ENCODE assay signal across 24 cellular contexts in the genomic region with DNA sequence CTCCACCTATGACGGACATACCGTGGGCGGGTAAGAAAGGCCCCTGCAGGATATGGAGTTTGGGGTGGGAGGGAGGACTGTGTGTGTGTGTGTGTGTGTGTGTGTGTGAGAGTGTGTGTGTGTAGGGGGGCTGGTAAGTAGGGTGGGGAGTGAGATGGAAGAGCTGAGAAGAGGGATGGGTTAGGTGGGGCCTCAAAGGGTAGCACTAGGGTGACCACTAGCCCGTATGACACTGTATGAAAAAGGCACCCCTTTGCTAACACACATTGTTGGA. TPM values are rescaled to one million over a fixed set of nuclear protein-coding genes. Genes with fewer than 3 reads are reported as not detected.
"Had no signal": no experiment of that assay in that cellular context is flagged by ENCODE, and none has a peak within 500 bp of the region (broad histone marks: within the 10 kb centered on the region; RNA-seq: fewer than 3 reads in every experiment).

No MANE protein-coding gene starts in this region.

- DNase-seq: activated CD4-positive, alpha-beta T cell treated with anti-CD3 and anti-CD28 coated beads for 48 hours; activated CD4-positive, alpha-beta T cell treated with anti-CD3 and anti-CD28 coated beads, Interleukin-2, amount 50 U/mL, for 4 hours; activated CD4-positive, CD25-positive, alpha-beta regulatory T cell treated with anti-CD3 and anti-CD28 coated beads, Interleukin-2, amount 50 U/mL, for 72 hours; activated CD8-positive, alpha-beta memory T cell treated with anti-CD3 and anti-CD28 coated beads, Interleukin-2, amount 50 U/mL, for 48 hours; activated CD8-positive, alpha-beta T cell treated with anti-CD3 and anti-CD28 coated beads, Interleukin-2, amount 10 ng/mL, durations not matched to agents 7 days and 5 days; activated naive CD4-positive, alpha-beta T cell treated with anti-CD3 and anti-CD28 coated beads, Interleukin-2, amount 50 U/mL, for 16 hours; activated T-cell treated with anti-CD3 and anti-CD28 coated beads, Interleukin-2, amount 50 U/mL, for 1 hour; Kasumi-1; KBM-7; NCI-H1105 treated with DMSO at 0.1 percent for 48 hours; NCI-H1436 treated with DMSO at 0.1 percent for 48 hours; NCI-H187 treated with DMSO at 0.1 percent for 48 hours; NCI-H2081 treated with DMSO at 0.1 percent for 48 hours; NCI-H446; NCI-H524; SHP77 had no signal

- H3K9me3 Mint-ChIP-seq: activated naive CD8-positive, alpha-beta T cell treated with anti-CD3 and anti-CD28 coated beads, Interleukin-2, amount 10 ng/mL, durations not matched to agents 7 days and 5 days; T-helper 1 cell treated with Interleukin-12 subunit alpha and Interleukin-12 subunit beta and Interleukin-4 antibody, amounts not matched to agents 30 μg/mL and 1 μg/mL, for 36 hours; WTC11 had no signal

- H3K27me3 Mint-ChIP-seq: activated naive CD8-positive, alpha-beta T cell treated with anti-CD3 and anti-CD28 coated beads, Interleukin-2, amount 10 ng/mL, durations not matched to agents 7 days and 5 days had no signal

- H3K27ac ChIP-seq: adrenal gland, Peyer's patch, SJSA1 had no signal

- H3K4me1 Mint-ChIP-seq: activated naive CD8-positive, alpha-beta T cell treated with anti-CD3 and anti-CD28 coated beads, Interleukin-2, amount 10 ng/mL, durations not matched to agents 7 days and 5 days had no signal

- H3K4me3 Mint-ChIP-seq: activated CD8-positive, alpha-beta T cell treated with anti-CD3 and anti-CD28 coated beads, Interleukin-2, amount 10 ng/mL, durations not matched to agents 7 days and 5 days; activated naive CD8-positive, alpha-beta T cell treated with anti-CD3 and anti-CD28 coated beads, Interleukin-2, amount 10 ng/mL, durations not matched to agents 7 days and 5 days; T-helper 1 cell treated with Interleukin-12 subunit alpha and Interleukin-12 subunit beta and Interleukin-4 antibody, amounts not matched to agents 30 μg/mL and 1 μg/mL, for 36 hours; WTC11 had no signal

- H3K27me3 ChIP-seq: adrenal gland, Peyer's patch, SJSA1 had no signal

- H3K9me3 ChIP-seq: adrenal gland, Peyer's patch, SJSA1 had no signal

- H3K27ac Mint-ChIP-seq: activated CD8-positive, alpha-beta T cell treated with anti-CD3 and anti-CD28 coated beads, Interleukin-2, amount 10 ng/mL, durations not matched to agents 7 days and 5 days; activated naive CD8-positive, alpha-beta T cell treated with anti-CD3 and anti-CD28 coated beads, Interleukin-2, amount 10 ng/mL, durations not matched to agents 7 days and 5 days; T-helper 1 cell treated with Interleukin-12 subunit alpha and Interleukin-12 subunit beta and Interleukin-4 antibody, amounts not matched to agents 30 μg/mL and 1 μg/mL, for 36 hours; WTC11 had no signal

- H3K4me3 ChIP-seq: adrenal gland, Peyer's patch, SJSA1 had no signal

RNA-seq across cellular contexts. Expression of gene SFTA2, which starts 40.6 kb away (rescaled TPM):
- total RNA-seq: activated CD8-positive, alpha-beta T cell treated with anti-CD3 and anti-CD28 coated beads, Interleukin-2, amount 10 ng/mL, durations not matched to agents 7 days and 5 days; activated naive CD8-positive, alpha-beta T cell treated with anti-CD3 and anti-CD28 coated beads, Interleukin-2, amount 10 ng/mL, durations not matched to agents 7 days and 5 days; aorta; bronchial epithelial cell; Peyer's patch; SJSA1; WTC11 had no signal

RNA-seq across cellular contexts. Expression of gene MUCL3, which starts 49.4 kb away (rescaled TPM):
- total RNA-seq: activated CD8-positive, alpha-beta T cell treated with anti-CD3 and anti-CD28 coated beads, Interleukin-2, amount 10 ng/mL, durations not matched to agents 7 days and 5 days; activated naive CD8-positive, alpha-beta T cell treated with anti-CD3 and anti-CD28 coated beads, Interleukin-2, amount 10 ng/mL, durations not matched to agents 7 days and 5 days; adrenal gland; aorta; SJSA1 had no signal
